ENCODE assay signal across 1 cellular context in genomic region chr5:146192571-146193043, GRCh38.
TF ChIP-seq lines count a peak whose summit lies in the region.

No MANE protein-coding gene starts in this region.

TF ChIP-seq in K562, 482 proteins besides CTCF, POLR2A, EP300 and RAD21 (continued from another document and continues in another):
- TF ChIP-seq THRB (CRISPR knock-in tag; conservative IDR thresholded peaks at IDR 0.05) (no peak; the same call in 1 of the 2 replicates), MEF2D (tag; conservative IDR thresholded peaks at IDR 0.05; ENCODE audit: low read depth) (0 out of 2 replicates have a peak, but pooled peaks have one; percentile 5), CHD1 (IDR thresholded peaks at IDR 0.05; ENCODE audit: low read length) (no peak), TCF7 (IDR thresholded peaks at IDR 0.05; ENCODE audit: borderline replicate concordance) (no peak), KLF1 (tag; IDR thresholded peaks at IDR 0.05) (no peak), CBX5 (IDR thresholded peaks at IDR 0.05; ENCODE audit: borderline replicate concordance, low read depth) (no peak), JUNB (CRISPR knock-in tag; conservative IDR thresholded peaks at IDR 0.05) (no peak), FOS (IDR thresholded peaks at IDR 0.05; ENCODE audit: extremely low read depth, insufficient read length) (no peak), U2AF1 (optimal IDR thresholded peaks at IDR 0.05; ENCODE audit: low read depth, low read length) (no peak), ATF1 (CRISPR knock-in tag; IDR thresholded peaks at IDR 0.05) (no peak), ATF1 (tag; IDR thresholded peaks at IDR 0.05) (no peak), ESRRB (CRISPR knock-in tag; IDR thresholded peaks at IDR 0.05; ENCODE audit: borderline replicate concordance) (no peak), NCOA2 (IDR thresholded peaks at IDR 0.05; ENCODE audit: partially characterized antibody in 2 of 2) (no peak), PRMT5 (CRISPR knock-in tag; IDR thresholded peaks at IDR 0.05) (no peak), BCOR (IDR thresholded peaks at IDR 0.05) (no peak; the same call in 1 of the 2 replicates), GTF3C2 (IDR thresholded peaks at IDR 0.05; ENCODE audit: borderline replicate concordance, extremely low read depth, insufficient read length) (no peak), ELF4 (CRISPR knock-in tag; IDR thresholded peaks at IDR 0.05) (no peak), ZFP30 (CRISPR knock-in tag; IDR thresholded peaks at IDR 0.05; ENCODE audit: borderline replicate concordance) (no peak), ELK3 (CRISPR knock-in tag; IDR thresholded peaks at IDR 0.05) (no peak), TRIM24 (IDR thresholded peaks at IDR 0.05) (peak; percentile 97 to 98), IFI16 (CRISPR knock-in tag; IDR thresholded peaks at IDR 0.05) (no peak), SNAPC5 (CRISPR knock-in tag; IDR thresholded peaks at IDR 0.05) (no peak), NFXL1 (CRISPR knock-in tag; IDR thresholded peaks at IDR 0.05) (no peak), SMAD4 (CRISPR knock-in tag; conservative IDR thresholded peaks at IDR 0.05) (peak; percentile 72; the same call in 1 of the 2 replicates), NR3C1 (CRISPR knock-in tag; IDR thresholded peaks at IDR 0.05) (no peak), ZBTB12 (CRISPR knock-in tag; IDR thresholded peaks at IDR 0.05) (no peak), RB1 (IDR thresholded peaks at IDR 0.05; ENCODE audit: low read depth) (no peak), ZKSCAN8 (CRISPR knock-in tag; IDR thresholded peaks at IDR 0.05) (no peak), BACH1 (tag; IDR thresholded peaks at IDR 0.05) (0 out of 2 replicates have a peak, but pooled peaks have one; percentile 57), CREB3 (tag; conservative IDR thresholded peaks at IDR 0.05; ENCODE audit: low read depth) (no peak), HOXB6 (CRISPR knock-in tag; IDR thresholded peaks at IDR 0.05; ENCODE audit: borderline replicate concordance) (no peak), ATF3 (IDR thresholded peaks at IDR 0.05) (peak; percentile 97), ATF3 (CRISPR knock-in tag; conservative IDR thresholded peaks at IDR 0.05) (no peak), TFE3 (CRISPR knock-in tag; IDR thresholded peaks at IDR 0.05) (no peak), NR2C2 (CRISPR knock-in tag; IDR thresholded peaks at IDR 0.05) (no peak), NR2C2 (tag; IDR thresholded peaks at IDR 0.05) (no peak), E2F3 (CRISPR knock-in tag; IDR thresholded peaks at IDR 0.05) (no peak), MIER1 (IDR thresholded peaks at IDR 0.05; ENCODE audit: low read depth) (no peak), TAL1 (IDR thresholded peaks at IDR 0.05) (peak; percentile 35), ARID3B (CRISPR knock-in tag; IDR thresholded peaks at IDR 0.05; ENCODE audit: borderline replicate concordance) (no peak), HBP1 (CRISPR knock-in tag; IDR thresholded peaks at IDR 0.05) (no peak), ZNF639 (CRISPR knock-in tag; conservative IDR thresholded peaks at IDR 0.05 in 1 of 2, IDR thresholded peaks at IDR 0.05 in 1 of 2) (no peak), RBM25 (IDR thresholded peaks at IDR 0.05; ENCODE audit: low read depth, low read length, severe bottlenecking) (no peak), ETS2 (tag; IDR thresholded peaks at IDR 0.05; ENCODE audit: borderline replicate concordance, poor library complexity, severe bottlenecking) (no peak), NFIC (IDR thresholded peaks at IDR 0.05) (no peak), ZNF41 (CRISPR knock-in tag; conservative IDR thresholded peaks at IDR 0.05) (no peak), MAFF (IDR thresholded peaks at IDR 0.05; ENCODE audit: low read length) (no peak), TRIM25 (IDR thresholded peaks at IDR 0.05; ENCODE audit: borderline replicate concordance) (no peak), NCOA4 (IDR thresholded peaks at IDR 0.05; ENCODE audit: partially characterized antibody) (no peak), POLR2AphosphoS5 (IDR thresholded peaks at IDR 0.05; ENCODE audit: control insufficient read depth, insufficient read depth, low read depth, low read length) (no peak), SREBF1 (IDR thresholded peaks at IDR 0.05; ENCODE audit: borderline replicate concordance, low read depth, low read length) (no peak), HDAC2 (IDR thresholded peaks at IDR 0.05) (peak; percentile 31; the same call in 1 of the 2 replicates), EHMT2 (IDR thresholded peaks at IDR 0.05) (no peak), SRSF3 (IDR thresholded peaks at IDR 0.05; ENCODE audit: insufficient read depth, low read length) (no peak), GATA2 (CRISPR knock-in tag; IDR thresholded peaks at IDR 0.05) (no peak), ZNF76 (CRISPR knock-in tag; IDR thresholded peaks at IDR 0.05; ENCODE audit: borderline replicate concordance) (no peak)
